In the genomic region with DNA sequence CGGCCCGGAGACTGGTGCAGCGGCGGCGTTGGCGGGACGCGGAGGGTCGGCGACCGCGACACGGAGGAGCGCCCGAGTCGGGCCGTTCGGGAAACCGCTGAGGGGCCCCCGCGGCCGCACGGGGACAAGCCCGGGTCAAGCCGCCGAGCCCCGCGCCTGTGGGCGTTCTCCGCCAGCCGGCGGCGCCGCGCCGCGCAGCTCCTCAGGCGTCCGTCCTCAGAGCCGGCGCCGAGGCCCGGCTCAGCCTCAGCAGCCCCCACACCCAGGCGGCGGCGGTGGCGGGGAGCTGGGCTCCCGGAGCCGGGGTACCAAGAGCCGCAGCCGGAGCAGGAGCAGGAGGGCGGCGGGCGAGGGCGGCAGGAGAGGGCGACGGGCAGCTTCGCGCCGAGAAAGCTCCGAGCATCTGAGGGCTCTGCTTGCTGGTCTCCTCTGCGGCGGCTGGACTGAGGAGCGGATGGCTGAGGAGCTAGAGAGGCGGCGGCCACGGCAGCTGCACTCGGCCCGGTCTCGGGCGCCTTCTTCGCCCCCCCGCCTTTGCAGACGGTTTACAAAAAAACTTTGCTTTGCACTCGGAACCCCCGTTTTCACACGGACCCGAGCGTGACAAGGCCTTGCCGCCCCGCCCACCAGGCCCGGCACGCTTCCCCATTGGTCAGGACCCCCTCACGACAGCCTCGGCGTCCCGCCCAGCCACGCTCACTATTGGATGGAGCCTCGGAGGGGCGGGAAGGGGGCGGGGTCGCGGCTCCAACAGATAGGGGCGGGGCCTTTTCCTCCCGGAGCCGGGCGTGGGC, we compare ENCODE assay signal across 8 cellular contexts. TPM values are rescaled to one million over a fixed set of nuclear protein-coding genes. Genes with fewer than 3 reads are reported as not detected.
A peak's percentile ranks its signal among the peaks of the same experiment; 100 is the strongest.
DNase-seq lines count a peak whose midpoint lies in the region; ATAC-seq, FAIRE-seq and TF ChIP-seq lines count a peak whose summit lies in the region.

A gene with protein sequence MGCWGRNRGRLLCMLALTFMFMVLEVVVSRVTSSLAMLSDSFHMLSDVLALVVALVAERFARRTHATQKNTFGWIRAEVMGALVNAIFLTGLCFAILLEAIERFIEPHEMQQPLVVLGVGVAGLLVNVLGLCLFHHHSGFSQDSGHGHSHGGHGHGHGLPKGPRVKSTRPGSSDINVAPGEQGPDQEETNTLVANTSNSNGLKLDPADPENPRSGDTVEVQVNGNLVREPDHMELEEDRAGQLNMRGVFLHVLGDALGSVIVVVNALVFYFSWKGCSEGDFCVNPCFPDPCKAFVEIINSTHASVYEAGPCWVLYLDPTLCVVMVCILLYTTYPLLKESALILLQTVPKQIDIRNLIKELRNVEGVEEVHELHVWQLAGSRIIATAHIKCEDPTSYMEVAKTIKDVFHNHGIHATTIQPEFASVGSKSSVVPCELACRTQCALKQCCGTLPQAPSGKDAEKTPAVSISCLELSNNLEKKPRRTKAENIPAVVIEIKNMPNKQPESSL (minus strand): TSS at position 522 of the 794 bp plus-strand sequence. CDS start 549 bp downstream, outside the sequence.

- peaks cover 12% of the 10 kb centered on the region for H4K20me1 ChIP-seq in OCI-LY7 (ENCODE audit: insufficient read depth, low read length)

- H3K27ac ChIP-seq in OCI-LY7 (ENCODE audit: low read depth, low read length, poor library complexity, severe bottlenecking) = peak within 1 kb of the TSS; percentile 81

- no peak for FAIRE-seq in D721Med (lab: Jason Lieb, UNC)

- H2AFZ ChIP-seq in OCI-LY7 (ENCODE audit: low read length) = peak within 1 kb of the TSS; percentile 66; the same call in 1 of the 2 replicates

- ATAC-seq in GM21526 (IDR thresholded peaks at IDR 0.05; ENCODE audit: low FRiP score, unreplicated experiment) = peak; percentile 81

- H3K4me2 ChIP-seq in OCI-LY7 (ENCODE audit: low read length) = peak within 1 kb of the TSS; percentile 99

- intact Hi-C loops in OCI-LY7 (cut with micrococcal nuclease; ENCODE audit: unreplicated experiment) = loop anchor here (1.0 to 10.0 kb wide), 8 partner anchors 64 to 1752 kb away; a partner anchor contains a TSS

- peaks cover 22% of the 10 kb centered on the region for H3K36me3 ChIP-seq in OCI-LY7 (ENCODE audit: insufficient read depth, low read length)

- peaks cover 40% of the 10 kb centered on the region for H3K4me1 ChIP-seq in OCI-LY7 (ENCODE audit: insufficient read depth, low read length, poor library complexity, severe bottlenecking)

- H3K4me3 ChIP-seq in OCI-LY7 (ENCODE audit: low read depth, low read length, poor library complexity, severe bottlenecking) (peak within 1 kb of the TSS; percentile 83), epithelial cell of esophagus (ENCODE audit: low read length) (peak within 1 kb of the TSS; percentile 85)

- H3K79me2 ChIP-seq in OCI-LY7 (ENCODE audit: insufficient read depth, low read depth, low read length) = peaks cover 20% of the 10 kb centered on the region

- CTCF ChIA-PET in OCI-LY7 (lab: Charles Lee; ENCODE audit: unreplicated experiment) = interaction anchor here (0.5 to 0.6 kb wide), 3 partner anchors 28 to 1406 kb away, joined by 3 to 4 read pairs (median 3); no protein-coding TSS in a partner anchor

- TF ChIP-seq CTCF in D721Med (IDR thresholded peaks at IDR 0.05; ENCODE audit: insufficient read depth, missing control alignments) (no peak), OCI-LY7 (conservative IDR thresholded peaks at IDR 0.05; ENCODE audit: low read length) (no peak), epithelial cell of esophagus (IDR thresholded peaks at IDR 0.05; ENCODE audit: insufficient read depth, low read depth, low read length, missing control alignments) (no peak)

- DNase-seq in D721Med (ENCODE audit: insufficient read length, low spot score) (peak; percentile 99), HuH-7.5 (ENCODE audit: low spot score) (peak; percentile 97), OCI-LY7 (ENCODE audit: low spot score) (peak; percentile 99), activated T-cell treated with anti-CD3 and anti-CD28 coated beads for 24 hours (ENCODE audit: low read depth) (peak; percentile 99), epithelial cell of esophagus (ENCODE audit: low read depth) (peak; percentile 99), mucosa of gallbladder (ENCODE audit: low spot score) (peak; percentile 100)
- peak; percentile 99 for DNase-seq in stimulated activated CD8-positive, alpha-beta memory T cell treated with anti-CD3 and anti-CD28 coated beads, Interleukin-4, amount 100 ng/mL, for 4 hours (ENCODE audit: low read depth in 2 of 2, low spot score in 1 of 2)

- POLR2A ChIA-PET in OCI-LY7 (lab: Charles Lee) = interaction anchor here (0.6 to 1.9 kb wide), 5 partner anchors 10 to 1172 kb away, joined by 3 to 6 read pairs (median 4); no protein-coding TSS in a partner anchor

- BruUV-seq in OCI-LY7 (replicated peaks; lab: Mats Ljungman, UMichigan) = no TSS peak

- no peaks in the 10 kb centered on the region for H3K9me3 ChIP-seq in OCI-LY7 (ENCODE audit: low read length)

- no peaks in the 10 kb centered on the region for H3K9me2 ChIP-seq in OCI-LY7 (ENCODE audit: insufficient read depth, low read length)

RNA-seq across cellular contexts. Expression of the gene that starts here (rescaled TPM):
- 6.1 and 6.5 TPM in 2 replicates for total RNA-seq in OCI-LY7 (2014; rRNA removed; shearing (Covaris generic))
- total RNA-seq in OCI-LY7 (2022) (6.3 and 7.9 TPM in 2 replicates), mucosa of gallbladder (28.1 TPM)

Comparison
In these comparisons a context has a peak if more than half of its experiments do, and no peak if none do; other contexts are left out.
1. Peak in every context shown above with its lines: DNase-seq, ATAC-seq, H3K4me3 ChIP-seq and H3K27ac ChIP-seq.